Comparison of ENCODE assay signal across 6 cellular contexts in genomic region chr7:100217934-100218333, GRCh38. TPM values are rescaled to one million over a fixed set of nuclear protein-coding genes. Genes with fewer than 3 reads are reported as not detected.
DNase-seq lines count a peak whose midpoint lies in the region; ATAC-seq and TF ChIP-seq lines count a peak whose summit lies in the region.
"Not testable (repeated sequence)": the region's sequence is repeated elsewhere in the genome, so short reads cannot be mapped to it uniquely, and the experiment has no call there.

No MANE protein-coding gene starts in this region.

- TF ChIP-seq CTCF in fibroblast of villous mesenchyme (IDR thresholded peaks at IDR 0.05; ENCODE audit: insufficient read depth, low read depth, low read length): peak; percentile 43

- DNase-seq in COLO668 (lab: John Stamatoyannopoulos, UW; ENCODE audit: unreplicated experiment) (peak; percentile 69), NCI-H82 (lab: John Stamatoyannopoulos, UW) (peak; percentile 70), activated T-cell treated with anti-CD3 and anti-CD28 coated beads for 48 hours (ENCODE audit: low read depth) (peak; percentile 81)
- DNase-seq in fibroblast of villous mesenchyme (ENCODE audit: low read depth): not testable (repeated sequence)
- DNase-seq in stimulated activated CD4-positive, alpha-beta T cell treated with anti-CD3 and anti-CD28 coated beads, Interleukin-15, amount 100 ng/mL, for 1 hour (ENCODE audit: low read depth in 1 of 2, low spot score in 1 of 2): peak; percentile 61 to 74

- peak; percentile 14 for ATAC-seq in HG02759 (IDR thresholded peaks at IDR 0.05; ENCODE audit: unreplicated experiment)

- not testable (repeated sequence) for H3K4me3 ChIP-seq in fibroblast of villous mesenchyme (ENCODE audit: low read depth, low read length)

RNA-seq across cellular contexts. Expression of gene PVRIG, which starts 1.8 kb away (rescaled TPM):
- not detected in 2 replicates for total RNA-seq in fibroblast of villous mesenchyme

RNA-seq across cellular contexts. Expression of gene STAG3, which starts 40.2 kb away (rescaled TPM):
- total RNA-seq in fibroblast of villous mesenchyme: under 0.01 and 0.64 TPM in 2 replicates

RNA-seq across cellular contexts. Expression of gene GPC2, which starts 40.8 kb away (rescaled TPM):
- total RNA-seq in fibroblast of villous mesenchyme: 0.43 and 2.9 TPM in 2 replicates

RNA-seq across cellular contexts. Expression of gene GAL3ST4, which starts 49.5 kb away (rescaled TPM):
- total RNA-seq in fibroblast of villous mesenchyme: 1.9 and 2.2 TPM in 2 replicates

RNA-seq across cellular contexts. Expression of gene TRAPPC14, which starts 59.4 kb away (rescaled TPM):
- 11.9 and 14.2 TPM in 2 replicates for total RNA-seq in fibroblast of villous mesenchyme
